In the genomic region with DNA sequence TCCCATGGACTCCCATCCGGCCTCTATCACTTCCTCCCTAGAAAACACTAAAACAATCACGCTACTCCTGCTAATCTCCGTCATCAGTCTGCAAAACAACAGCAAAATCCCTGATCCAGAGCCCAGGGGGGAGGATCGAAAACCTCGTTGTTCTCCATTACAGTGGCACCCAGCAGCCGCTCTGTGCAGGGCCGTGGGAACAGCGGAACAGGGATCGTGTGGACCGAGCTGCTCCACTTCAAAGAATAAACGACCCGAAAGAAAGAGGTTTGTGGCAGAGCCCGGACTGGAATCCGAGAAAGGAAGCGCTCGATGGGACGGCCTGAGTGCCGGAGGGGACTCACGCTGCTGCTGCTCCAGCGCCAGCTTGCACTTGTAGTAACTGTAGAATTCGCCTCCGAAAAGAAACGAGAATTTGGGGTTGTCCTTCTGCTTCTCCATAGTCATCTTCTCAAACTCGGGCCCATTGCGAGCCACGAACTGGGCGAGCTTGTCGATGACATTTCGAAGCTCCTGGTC, we compare ENCODE assay signal across 6 cellular contexts. TPM values are rescaled to one million over a fixed set of nuclear protein-coding genes. Genes with fewer than 3 reads are reported as not detected.
A peak's percentile ranks its signal among the peaks of the same experiment; 100 is the strongest.
DNase-seq lines count a peak whose midpoint lies in the region; ATAC-seq and FAIRE-seq lines count a peak whose summit lies in the region.

No MANE protein-coding gene starts in this region.

- H3K27ac Mint-ChIP-seq in activated naive CD4-positive, alpha-beta T cell treated with anti-CD3 and anti-CD28 coated beads, Interleukin-2, amount 50 U/mL, for 72 hours, result peak overlapping the region; percentile 94 to 97

- peak; percentile 7 for DNase-seq in stimulated activated CD8-positive, alpha-beta memory T cell treated with anti-CD3 and anti-CD28 coated beads, Interleukin-15, amount 100 ng/mL, for 24 hours (ENCODE audit: low read depth)
- DNase-seq in stimulated activated CD8-positive, alpha-beta memory T cell treated with anti-CD3 and anti-CD28 coated beads, Interleukin-4, amount 100 ng/mL, for 48 hours, result no peak
- DNase-seq in activated naive CD4-positive, alpha-beta T cell treated with anti-CD3 and anti-CD28 coated beads, Interleukin-2, amount 50 U/mL, for 72 hours (ENCODE audit: low spot score in 2 of 2), result peak in 1 of 2 donors; percentile 15
- DNase-seq in NCI-H345 treated with DMSO at 0.1 percent for 48 hours (lab: John Stamatoyannopoulos, UW; ENCODE audit: unreplicated experiment) (no peak), urothelium cell line (ENCODE audit: low spot score) (no peak)

- ATAC-seq in activated naive CD4-positive, alpha-beta T cell treated with anti-CD3 and anti-CD28 coated beads, Interleukin-2, amount 50 U/mL, for 72 hours, result peak in 1 of 2 donors; percentile 2

- H3K36me3 Mint-ChIP-seq in activated naive CD4-positive, alpha-beta T cell treated with anti-CD3 and anti-CD28 coated beads, Interleukin-2, amount 50 U/mL, for 72 hours, result peaks cover 44 to 48% of the 10 kb centered on the region in 2 donors

- H3K4me1 ChIP-seq in mesodermal cell (ENCODE audit: control insufficient read depth, insufficient read depth, low read length, poor library complexity, severe bottlenecking), result peaks cover 14% of the 10 kb centered on the region

- no peaks in the 10 kb centered on the region for H3K9me3 ChIP-seq in mesodermal cell (ENCODE audit: control insufficient read depth, low read length)

- 2 to 3% methylated on average over 27 to 29 of the region's 29 CpGs for WGBS in mesodermal cell (ENCODE audit: insufficient coverage in 2 of 2), 2 experiments

- peak overlapping the region; percentile 82 for H3K27ac ChIP-seq in mesodermal cell (ENCODE audit: low read depth, low read length, severe bottlenecking)

- peaks cover 44% of the 10 kb centered on the region for H3K36me3 ChIP-seq in mesodermal cell (ENCODE audit: control insufficient read depth, insufficient read depth, low read length)

- FAIRE-seq in urothelium cell line (lab: Jason Lieb, UNC), result no peak

- H3K4me3 ChIP-seq in mesodermal cell (ENCODE audit: extremely low read depth, insufficient read depth, low read length, poor library complexity, severe bottlenecking), result peak overlapping the region; percentile 98

- no peaks in the 10 kb centered on the region for H3K9me3 Mint-ChIP-seq in activated naive CD4-positive, alpha-beta T cell treated with anti-CD3 and anti-CD28 coated beads, Interleukin-2, amount 50 U/mL, for 72 hours

RNA-seq across cellular contexts. Expression of a gene that starts 0.7 kb away (rescaled TPM):
- 100 to 1,000 TPM in 1 of 2 donors, 10 to 100 TPM in 1; 54.9 to 117 TPM for total RNA-seq in activated naive CD4-positive, alpha-beta T cell treated with anti-CD3 and anti-CD28 coated beads, Interleukin-2, amount 50 U/mL, for 72 hours
- polyA plus RNA-seq in mesodermal cell (2013, experiment 1 of 2), result 47.7 TPM
- 36.3 TPM for polyA plus RNA-seq in mesodermal cell (2013, experiment 2 of 2)

RNA-seq across cellular contexts. Expression of a gene that starts 30.6 kb away (rescaled TPM):
- 10 to 100 TPM; 39.5 to 58.2 TPM for total RNA-seq in activated naive CD4-positive, alpha-beta T cell treated with anti-CD3 and anti-CD28 coated beads, Interleukin-2, amount 50 U/mL, for 72 hours
- 29.1 TPM for polyA plus RNA-seq in mesodermal cell (2013, experiment 1 of 2)
- 28.8 TPM for polyA plus RNA-seq in mesodermal cell (2013, experiment 2 of 2)

RNA-seq across cellular contexts. Expression of a gene that starts 45.4 kb away (rescaled TPM):
- total RNA-seq in activated naive CD4-positive, alpha-beta T cell treated with anti-CD3 and anti-CD28 coated beads, Interleukin-2, amount 50 U/mL, for 72 hours, result 1 to 10 TPM; 3.1 to 4.3 TPM
- polyA plus RNA-seq in mesodermal cell (2013, experiment 1 of 2), result 3.9 TPM
- polyA plus RNA-seq in mesodermal cell (2013, experiment 2 of 2), result 6.0 TPM

RNA-seq across cellular contexts. Expression of a gene that starts 45.6 kb away (rescaled TPM):
- not detected for total RNA-seq in activated naive CD4-positive, alpha-beta T cell treated with anti-CD3 and anti-CD28 coated beads, Interleukin-2, amount 50 U/mL, for 72 hours
- not detected for polyA plus RNA-seq in mesodermal cell (2013, experiment 1 of 2)
- not detected for polyA plus RNA-seq in mesodermal cell (2013, experiment 2 of 2)
